26 cellular contexts compared by ENCODE assay signal in the genomic region with DNA sequence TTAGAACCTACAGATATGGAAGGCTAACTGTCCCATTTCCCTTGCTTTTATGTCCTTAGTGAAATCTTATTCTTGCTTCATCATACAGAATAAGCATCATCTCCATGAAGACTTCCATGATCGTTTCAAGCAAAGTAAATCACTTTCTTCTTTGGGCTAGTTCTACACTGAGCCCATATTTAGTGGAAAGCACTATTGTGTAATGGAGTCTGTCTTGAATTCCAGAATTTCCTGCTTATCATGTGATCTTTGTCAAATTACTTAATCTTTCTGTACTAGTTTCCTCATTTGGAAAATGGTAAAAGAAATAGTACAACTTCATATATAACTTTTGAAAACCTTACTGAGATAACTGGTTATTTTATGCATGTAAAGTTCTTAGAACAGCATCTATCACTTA.
"Had no signal": no experiment of that assay in that cellular context is flagged by ENCODE, and none has a peak within 500 bp of the region (broad histone marks: within the 10 kb centered on the region; RNA-seq: fewer than 3 reads in every experiment).

No MANE protein-coding gene starts in this region.

- ATAC-seq: left lobe of liver; mucosa of descending colon; natural killer cell treated with Interleukin-12 subunit alpha and Interleukin-12 subunit beta and Interleukin-15 and Interleukin-18, amount 100 ng/mL, for 72 hours; right lobe of liver; stimulated activated naive CD8-positive, alpha-beta T cell treated with anti-CD3 and anti-CD28 coated beads, Interleukin-15, amount 100 ng/mL, for 72 hours; upper lobe of right lung had no signal

- DNase-seq: dorsolateral prefrontal cortex; effector CD4-positive, alpha-beta T cell; head of caudate nucleus; kidney; mucosa of descending colon; naive B cell; right lobe of liver; stimulated activated CD4-positive, alpha-beta T cell treated with anti-CD3 and anti-CD28 coated beads, Interleukin-12 subunit alpha, Interleukin-12 subunit beta, amount 100 ng/mL, for 4 hours; stimulated activated CD4-positive, alpha-beta T cell treated with anti-CD3 and anti-CD28 coated beads, Interleukin-1b, Interleukin-23, amount 100 ng/mL, for 48 hours; stimulated activated CD4-positive, alpha-beta T cell treated with anti-CD3 and anti-CD28 coated beads, Interleukin-4, amount 100 ng/mL, for 1 hour; stimulated activated CD8-positive, alpha-beta memory T cell treated with anti-CD3 and anti-CD28 coated beads, Interleukin-4, amount 100 ng/mL, for 48 hours; stimulated activated naive CD4-positive, alpha-beta T cell; stimulated activated naive CD8-positive, alpha-beta T cell treated with anti-CD3 and anti-CD28 coated beads, Interleukin-15, amount 100 ng/mL, for 72 hours; transverse colon; upper lobe of right lung had no signal

- H3K4me1 Mint-ChIP-seq: mesothelial cell of epicardium, neural crest cell had no signal

- H3K27ac Mint-ChIP-seq: memory B cell; mesothelial cell of epicardium; naive B cell; natural killer cell treated with Interleukin-12 subunit alpha and Interleukin-12 subunit beta and Interleukin-15 and Interleukin-18, amount 100 ng/mL, for 72 hours; progenitor cell of endocrine pancreas; stimulated activated naive CD8-positive, alpha-beta T cell treated with anti-CD3 and anti-CD28 coated beads, Interleukin-15, amount 100 ng/mL, for 72 hours had no signal

- H3K4me3 Mint-ChIP-seq: memory B cell; mesothelial cell of epicardium; naive B cell; natural killer cell treated with Interleukin-12 subunit alpha and Interleukin-12 subunit beta and Interleukin-15 and Interleukin-18, amount 100 ng/mL, for 72 hours; neural crest cell; stimulated activated naive CD8-positive, alpha-beta T cell treated with anti-CD3 and anti-CD28 coated beads, Interleukin-15, amount 100 ng/mL, for 72 hours had no signal

- H3K9me3 Mint-ChIP-seq: natural killer cell treated with Interleukin-12 subunit alpha and Interleukin-12 subunit beta and Interleukin-15 and Interleukin-18, amount 100 ng/mL, for 72 hours had no signal

- H3K27me3 Mint-ChIP-seq: memory B cell; naive B cell; natural killer cell treated with Interleukin-12 subunit alpha and Interleukin-12 subunit beta and Interleukin-15 and Interleukin-18, amount 100 ng/mL, for 72 hours; progenitor cell of endocrine pancreas; stimulated activated naive CD8-positive, alpha-beta T cell treated with anti-CD3 and anti-CD28 coated beads, Interleukin-15, amount 100 ng/mL, for 72 hours had no signal

- H3K4me3 ChIP-seq: dorsolateral prefrontal cortex, esophagus muscularis mucosa, lung, mucosa of descending colon, right lobe of liver, smooth muscle cell, suprapubic skin, transverse colon, upper lobe of right lung, vagina had no signal
